Comparison of ENCODE assay signal across 20 cellular contexts in the genomic region with DNA sequence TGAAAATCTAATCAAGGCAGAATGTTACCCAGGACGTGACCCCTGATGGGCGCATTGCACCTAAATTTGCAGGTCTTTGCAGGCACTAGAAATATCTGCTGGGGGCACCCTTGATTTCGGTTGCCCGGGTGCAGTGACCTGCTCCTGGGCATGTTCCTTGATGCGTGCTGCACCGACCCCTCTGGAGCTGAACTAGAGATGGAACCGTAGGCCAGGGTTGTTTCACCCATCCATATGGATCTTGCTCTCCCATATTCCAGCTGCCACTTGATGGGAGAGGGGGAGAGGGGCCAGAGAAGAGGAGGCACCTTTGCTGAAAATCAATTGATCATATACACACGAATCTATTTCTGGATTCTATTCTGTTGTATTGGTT.
"Had no signal": no experiment of that assay in that cellular context is flagged by ENCODE, and none has a peak within 500 bp of the region (broad histone marks: within the 10 kb centered on the region; RNA-seq: fewer than 3 reads in every experiment).

No MANE protein-coding gene starts in this region.

- H3K4me3 Mint-ChIP-seq: naive B cell; stimulated activated effector memory CD8-positive, alpha-beta T cell treated with anti-CD3 and anti-CD28 coated beads, Interleukin-12 subunit alpha, Interleukin-12 subunit beta, amount 100 ng/mL, for 72 hours; stimulated activated naive CD8-positive, alpha-beta T cell treated with anti-CD3 and anti-CD28 coated beads, Interleukin-15, Interleukin-2, amounts not matched to agents 100 ng/mL and 50 ng/mL, for 24 hours had no signal

- H3K27ac Mint-ChIP-seq: naive B cell; stimulated activated effector memory CD8-positive, alpha-beta T cell treated with anti-CD3 and anti-CD28 coated beads, Interleukin-12 subunit alpha, Interleukin-12 subunit beta, amount 100 ng/mL, for 72 hours; stimulated activated naive CD8-positive, alpha-beta T cell treated with anti-CD3 and anti-CD28 coated beads, Interleukin-15, Interleukin-2, amounts not matched to agents 100 ng/mL and 50 ng/mL, for 24 hours had no signal

- H3K36me3 Mint-ChIP-seq: stimulated activated effector memory CD8-positive, alpha-beta T cell treated with anti-CD3 and anti-CD28 coated beads, Interleukin-12 subunit alpha, Interleukin-12 subunit beta, amount 100 ng/mL, for 72 hours had no signal

- H3K4me2 ChIP-seq: smooth muscle cell had no signal

- DNase-seq: cerebellar nuclear complex; colonic mucosa; dermis blood vessel endothelial cell; erythroblast; foreskin keratinocyte; head of caudate nucleus; hippocampal formation; kidney glomerular epithelial cell; midbrain; naive B cell; stimulated activated CD4-positive, alpha-beta T cell treated with anti-CD3 and anti-CD28 coated beads, Interleukin-4, amount 100 ng/mL, for 1 hour; stimulated activated CD8-positive, alpha-beta memory T cell treated with anti-CD3 and anti-CD28 coated beads, Interleukin-4, amount 100 ng/mL, for 48 hours; upper lobe of left lung had no signal

- H3K4me1 Mint-ChIP-seq: naive B cell; stimulated activated effector memory CD8-positive, alpha-beta T cell treated with anti-CD3 and anti-CD28 coated beads, Interleukin-12 subunit alpha, Interleukin-12 subunit beta, amount 100 ng/mL, for 72 hours had no signal

- H3K9me3 ChIP-seq: colonic mucosa, neutrophil, tibial artery, upper lobe of left lung, uterus had no signal

- H3K27me3 ChIP-seq: colonic mucosa, right atrium auricular region, tibial artery, upper lobe of left lung, uterus had no signal

- H3K36me3 ChIP-seq: colonic mucosa, neutrophil, right atrium auricular region, tibial artery, upper lobe of left lung, uterus had no signal

- H3K4me1 ChIP-seq: colonic mucosa, foreskin keratinocyte, right atrium auricular region, tibial artery, upper lobe of left lung, uterus had no signal

- H3K4me3 ChIP-seq: colonic mucosa, right atrium auricular region, smooth muscle cell, tibial artery, upper lobe of left lung, uterus had no signal

- ATAC-seq: foreskin keratinocyte had no signal

- H3K27ac ChIP-seq: colonic mucosa, foreskin keratinocyte, neutrophil, right atrium auricular region, tibial artery, upper lobe of left lung, uterus had no signal
